Comparison of ENCODE assay signal across 30 cellular contexts in genomic region chr14:100389497-100390104, GRCh38. TPM values are rescaled to one million over a fixed set of nuclear protein-coding genes. Genes with fewer than 3 reads are reported as not detected.
DNase-seq lines count a peak whose midpoint lies in the region; ATAC-seq, FAIRE-seq and TF ChIP-seq lines count a peak whose summit lies in the region.
"Had no signal": no experiment of that assay in that cellular context is flagged by ENCODE, and none has a peak within 500 bp of the region (broad histone marks: within the 10 kb centered on the region; RNA-seq: fewer than 3 reads in every experiment).

No MANE protein-coding gene starts in this region.

- H3K36me3 ChIP-seq in H7 (replicated peaks; ENCODE audit: control insufficient read depth, insufficient read depth, low read length), result no peaks in the 10 kb centered on the region
- H3K36me3 ChIP-seq in mesenchymal stem cell (ENCODE audit: control insufficient read depth in 1 of 2, insufficient read depth in 2 of 2, low read depth in 1 of 2, low read length in 2 of 2), result no peaks in the 10 kb centered on the region
- H3K36me3 ChIP-seq: BE2C, ovary, right atrium auricular region, tibial artery, WERI-Rb-1 had no signal

- H3K4me2 ChIP-seq in mesenchymal stem cell (ENCODE audit: low read length, poor library complexity, severe bottlenecking), result no peak overlapping the region

- peak overlapping the region; percentile 69 for H4K8ac ChIP-seq in mesenchymal stem cell (ENCODE audit: low read length)

- no peak for TF ChIP-seq POLR2A in H54 (IDR thresholded peaks at IDR 0.05; ENCODE audit: low read depth, low read length)

- no peak overlapping the region for H3K14ac ChIP-seq in mesenchymal stem cell (ENCODE audit: low read length in 2 of 2)

- H3K23ac ChIP-seq in mesenchymal stem cell (ENCODE audit: low read length in 2 of 2), result no peak overlapping the region

- peak overlapping the region; percentile 82 for H2BK5ac ChIP-seq in mesenchymal stem cell (ENCODE audit: low read depth, low read length, poor library complexity, severe bottlenecking)

- no peak overlapping the region for H3K9ac ChIP-seq in mesenchymal stem cell (ENCODE audit: low read length)
- H3K9ac ChIP-seq: GM23248 had no signal

- peak overlapping the region; percentile 59 to 79 for H2BK12ac ChIP-seq in mesenchymal stem cell (ENCODE audit: low read length in 2 of 2)

- H3K9me3 ChIP-seq in mesenchymal stem cell (ENCODE audit: control insufficient read depth, low read length), result no peaks in the 10 kb centered on the region
- H3K9me3 ChIP-seq: BE2C, ovary, right atrium auricular region, tibial artery had no signal

- peak overlapping the region; percentile 64 for H2BK120ac ChIP-seq in mesenchymal stem cell (ENCODE audit: low read depth, low read length)

- ATAC-seq in stimulated activated effector memory CD8-positive, alpha-beta T cell treated with anti-CD3 and anti-CD28 coated beads, Interleukin-12 subunit alpha, Interleukin-12 subunit beta, amount 100 ng/mL, for 72 hours, result no peak
- ATAC-seq in HG02973 (IDR thresholded peaks at IDR 0.05; ENCODE audit: unreplicated experiment) (no peak), HG03439 (IDR thresholded peaks at IDR 0.05; ENCODE audit: unreplicated experiment) (no peak)
- ATAC-seq: activated CD8-positive, alpha-beta memory T cell treated with anti-CD3 and anti-CD28 coated beads, Interleukin-2, amount 10 ng/mL, durations not matched to agents 7 days and 5 days; activated naive CD4-positive, alpha-beta T cell treated with anti-CD3 and anti-CD28 coated beads, Interleukin-2, amount 50 U/mL, for 72 hours; natural killer cell treated with Interleukin-12 subunit alpha and Interleukin-12 subunit beta and Interleukin-15 and Interleukin-18, amount 100 ng/mL, for 72 hours; stimulated activated naive CD8-positive, alpha-beta T cell treated with anti-CD3 and anti-CD28 coated beads, Interleukin-15, Interleukin-2, amounts not matched to agents 100 U/mL and 50 U/mL, for 24 hours had no signal

- no peak overlapping the region for H3K4me3 Mint-ChIP-seq in stimulated activated effector memory CD8-positive, alpha-beta T cell treated with anti-CD3 and anti-CD28 coated beads, Interleukin-12 subunit alpha, Interleukin-12 subunit beta, amount 100 ng/mL, for 72 hours
- H3K4me3 Mint-ChIP-seq: activated CD8-positive, alpha-beta memory T cell treated with anti-CD3 and anti-CD28 coated beads, Interleukin-2, amount 10 ng/mL, durations not matched to agents 7 days and 5 days; activated T-helper 1 cell treated with anti-CD3 and anti-CD28 coated beads, Interleukin-12 subunit alpha, Interleukin-12 subunit beta, Interleukin-2, Interleukin-4 antibody, amounts not matched to agents 30 ng/mL and 10 ng/mL and 1 ng/mL, durations not matched to agents 14 hours and 24 hours and 36 hours; natural killer cell treated with Interleukin-12 subunit alpha and Interleukin-12 subunit beta and Interleukin-15 and Interleukin-18, amount 100 ng/mL, for 72 hours; T-helper 2 cell treated with Interferon-gamma antibody and Interleukin-4, amounts not matched to agents 5 μg/mL and 100 μg/mL, for 36 hours had no signal

- H4K91ac ChIP-seq in mesenchymal stem cell (ENCODE audit: low read length), result peak overlapping the region; percentile 64

- peaks cover 24% of the 10 kb centered on the region for H3K79me1 ChIP-seq in mesenchymal stem cell (replicated peaks; ENCODE audit: low read length, poor library complexity, severe bottlenecking)

- peaks cover 34% of the 10 kb centered on the region for H3K4me1 ChIP-seq in mesenchymal stem cell (ENCODE audit: control insufficient read depth, insufficient read depth, low read depth, low read length)
- H3K4me1 ChIP-seq: tibial artery had no signal

- H3K4ac ChIP-seq in mesenchymal stem cell (ENCODE audit: low read depth in 1 of 2, low read length in 2 of 2), result peak overlapping the region in 1 of 2 experiments; percentile 15

- WGBS in mesenchymal stem cell, result 88% methylated on average over 12 of the region's 12 CpGs

- H3K36me3 Mint-ChIP-seq in stimulated activated effector memory CD8-positive, alpha-beta T cell treated with anti-CD3 and anti-CD28 coated beads, Interleukin-12 subunit alpha, Interleukin-12 subunit beta, amount 100 ng/mL, for 72 hours, result no peaks in the 10 kb centered on the region
- H3K36me3 Mint-ChIP-seq: activated CD8-positive, alpha-beta memory T cell treated with anti-CD3 and anti-CD28 coated beads, Interleukin-2, amount 10 ng/mL, durations not matched to agents 7 days and 5 days; activated naive CD4-positive, alpha-beta T cell treated with anti-CD3 and anti-CD28 coated beads, Interleukin-2, amount 50 U/mL, for 72 hours; natural killer cell treated with Interleukin-12 subunit alpha and Interleukin-12 subunit beta and Interleukin-15 and Interleukin-18, amount 100 ng/mL, for 72 hours had no signal

- H3K9me3 Mint-ChIP-seq in stimulated activated effector memory CD8-positive, alpha-beta T cell treated with anti-CD3 and anti-CD28 coated beads, Interleukin-12 subunit alpha, Interleukin-12 subunit beta, amount 100 ng/mL, for 72 hours, result no peaks in the 10 kb centered on the region
- H3K9me3 Mint-ChIP-seq: activated naive CD4-positive, alpha-beta T cell treated with anti-CD3 and anti-CD28 coated beads, Interleukin-2, amount 50 U/mL, for 72 hours; activated T-helper 1 cell treated with anti-CD3 and anti-CD28 coated beads, Interleukin-12 subunit alpha, Interleukin-12 subunit beta, Interleukin-2, Interleukin-4 antibody, amounts not matched to agents 30 ng/mL and 10 ng/mL and 1 ng/mL, durations not matched to agents 14 hours and 24 hours and 36 hours; natural killer cell treated with Interleukin-12 subunit alpha and Interleukin-12 subunit beta and Interleukin-15 and Interleukin-18, amount 100 ng/mL, for 72 hours; T-helper 2 cell treated with Interferon-gamma antibody and Interleukin-4, amounts not matched to agents 5 μg/mL and 100 μg/mL, for 36 hours had no signal

- peak overlapping the region; percentile 98 for H2AK5ac ChIP-seq in mesenchymal stem cell (ENCODE audit: low read length, severe bottlenecking)

- DNase-seq in H7, result peak; percentile 41
- peak; percentile 74 for DNase-seq in cerebellum (ENCODE audit: low spot score)
- no peak for DNase-seq in mesenchymal stem cell
- no peak for DNase-seq in stimulated activated effector memory CD8-positive, alpha-beta T cell treated with anti-CD3 and anti-CD28 coated beads, Interleukin-12 subunit alpha, Interleukin-12 subunit beta, amount 100 ng/mL, for 72 hours (ENCODE audit: low spot score in 2 of 2)
- DNase-seq in H54 (ENCODE audit: insufficient read length, low spot score), result no peak
- no peak for DNase-seq in hepatic stellate cell (ENCODE audit: low spot score)
- DNase-seq: activated CD4-positive, alpha-beta T cell treated with anti-CD3 and anti-CD28 coated beads, Interleukin-2, amount 50 U/mL, for 1 hour; activated CD8-positive, alpha-beta memory T cell treated with anti-CD3 and anti-CD28 coated beads, Interleukin-2, amount 10 ng/mL, durations not matched to agents 7 days and 5 days; aorta; BE2C; central memory CD4-positive, alpha-beta T cell; GDM1; glutamatergic neuron; GM23248; kidney glomerular epithelial cell; NCI-H1092; NCI-H2029; NCI-H226; stimulated activated naive CD8-positive, alpha-beta T cell treated with anti-CD3 and anti-CD28 coated beads, Interleukin-15, Interleukin-2, amounts not matched to agents 100 U/mL and 50 U/mL, for 24 hours; tibial artery; WERI-Rb-1 had no signal

- H3K4me3 ChIP-seq in H7 (ENCODE audit: insufficient read depth, low read depth, low read length), result no peak overlapping the region
- no peak overlapping the region for H3K4me3 ChIP-seq in mesenchymal stem cell (ENCODE audit: insufficient read depth in 1 of 2, low read depth in 1 of 2, low read length in 2 of 2)
- H3K4me3 ChIP-seq: GM23248, ovary, right atrium auricular region, tibial artery had no signal

- H3K27ac Mint-ChIP-seq in stimulated activated effector memory CD8-positive, alpha-beta T cell treated with anti-CD3 and anti-CD28 coated beads, Interleukin-12 subunit alpha, Interleukin-12 subunit beta, amount 100 ng/mL, for 72 hours, result peak overlapping the region; percentile 2
- H3K27ac Mint-ChIP-seq: activated CD8-positive, alpha-beta memory T cell treated with anti-CD3 and anti-CD28 coated beads, Interleukin-2, amount 10 ng/mL, durations not matched to agents 7 days and 5 days; activated naive CD4-positive, alpha-beta T cell treated with anti-CD3 and anti-CD28 coated beads, Interleukin-2, amount 50 U/mL, for 72 hours; activated T-helper 1 cell treated with anti-CD3 and anti-CD28 coated beads, Interleukin-12 subunit alpha, Interleukin-12 subunit beta, Interleukin-2, Interleukin-4 antibody, amounts not matched to agents 30 ng/mL and 10 ng/mL and 1 ng/mL, durations not matched to agents 14 hours and 24 hours and 36 hours; natural killer cell treated with Interleukin-12 subunit alpha and Interleukin-12 subunit beta and Interleukin-15 and Interleukin-18, amount 100 ng/mL, for 72 hours; T-helper 2 cell treated with Interferon-gamma antibody and Interleukin-4, amounts not matched to agents 5 μg/mL and 100 μg/mL, for 36 hours had no signal

- peak overlapping the region; percentile 3 for H3K27ac ChIP-seq in mesenchymal stem cell (ENCODE audit: low read length, poor library complexity, severe bottlenecking)
- H3K27ac ChIP-seq: GM23248, right atrium auricular region, tibial artery, WERI-Rb-1 had no signal

- no peak overlapping the region for H2AFZ ChIP-seq in mesenchymal stem cell (ENCODE audit: low read depth, low read length)
- H2AFZ ChIP-seq: GM23248 had no signal

- H2BK15ac ChIP-seq in mesenchymal stem cell (ENCODE audit: low read depth, poor library complexity, severe bottlenecking), result peak overlapping the region; percentile 73

- peak overlapping the region; percentile 25 to 61 for H3K18ac ChIP-seq in mesenchymal stem cell (ENCODE audit: low read depth in 1 of 2, low read length in 2 of 2)

- no peak for FAIRE-seq in H54 (lab: Jason Lieb, UNC)
- FAIRE-seq: GM18507 had no signal

- H3K4me1 Mint-ChIP-seq in stimulated activated effector memory CD8-positive, alpha-beta T cell treated with anti-CD3 and anti-CD28 coated beads, Interleukin-12 subunit alpha, Interleukin-12 subunit beta, amount 100 ng/mL, for 72 hours, result peaks cover 21% of the 10 kb centered on the region
- H3K4me1 Mint-ChIP-seq: activated CD8-positive, alpha-beta memory T cell treated with anti-CD3 and anti-CD28 coated beads, Interleukin-2, amount 10 ng/mL, durations not matched to agents 7 days and 5 days had no signal

- H3K27me3 ChIP-seq in H7 (ENCODE audit: control insufficient read depth, insufficient read depth, low read length) (no peaks in the 10 kb centered on the region), mesenchymal stem cell (ENCODE audit: control insufficient read depth in 1 of 2, insufficient read depth in 1 of 2, low read length in 2 of 2) (no peaks in the 10 kb centered on the region)
- H3K27me3 ChIP-seq: BE2C, ovary, right atrium auricular region, tibial artery had no signal

RNA-seq across cellular contexts. Expression of gene WDR25, which starts 13.3 kb away (rescaled TPM):
- 10.6 and 18.4 TPM in 2 replicates for total RNA-seq in H7 (2014; rRNA removed; shearing (Covaris generic))
- total RNA-seq in cerebellum, result 7.3 TPM
- polyA plus RNA-seq in mesenchymal stem cell (2013, experiment 1 of 2), result 12.3 TPM
- 12.0 TPM for polyA plus RNA-seq in mesenchymal stem cell (2013, experiment 2 of 2)

Comparison
In these comparisons a context has a peak if more than half of its experiments do, and no peak if none do; other contexts are left out.
1. DNase-seq: peak in H7 (single experiment) and cerebellum (single experiment); none in mesenchymal stem cell (single experiment), stimulated activated effector memory CD8-positive, alpha-beta T cell treated with anti-CD3 and anti-CD28 coated beads, Interleukin-12 subunit alpha, Interleukin-12 subunit beta, amount 100 ng/mL, for 72 hours (0 of 2), H54 (single experiment) and hepatic stellate cell (single experiment).